Comparison of ENCODE assay signal across 8 cellular contexts in the genomic region with DNA sequence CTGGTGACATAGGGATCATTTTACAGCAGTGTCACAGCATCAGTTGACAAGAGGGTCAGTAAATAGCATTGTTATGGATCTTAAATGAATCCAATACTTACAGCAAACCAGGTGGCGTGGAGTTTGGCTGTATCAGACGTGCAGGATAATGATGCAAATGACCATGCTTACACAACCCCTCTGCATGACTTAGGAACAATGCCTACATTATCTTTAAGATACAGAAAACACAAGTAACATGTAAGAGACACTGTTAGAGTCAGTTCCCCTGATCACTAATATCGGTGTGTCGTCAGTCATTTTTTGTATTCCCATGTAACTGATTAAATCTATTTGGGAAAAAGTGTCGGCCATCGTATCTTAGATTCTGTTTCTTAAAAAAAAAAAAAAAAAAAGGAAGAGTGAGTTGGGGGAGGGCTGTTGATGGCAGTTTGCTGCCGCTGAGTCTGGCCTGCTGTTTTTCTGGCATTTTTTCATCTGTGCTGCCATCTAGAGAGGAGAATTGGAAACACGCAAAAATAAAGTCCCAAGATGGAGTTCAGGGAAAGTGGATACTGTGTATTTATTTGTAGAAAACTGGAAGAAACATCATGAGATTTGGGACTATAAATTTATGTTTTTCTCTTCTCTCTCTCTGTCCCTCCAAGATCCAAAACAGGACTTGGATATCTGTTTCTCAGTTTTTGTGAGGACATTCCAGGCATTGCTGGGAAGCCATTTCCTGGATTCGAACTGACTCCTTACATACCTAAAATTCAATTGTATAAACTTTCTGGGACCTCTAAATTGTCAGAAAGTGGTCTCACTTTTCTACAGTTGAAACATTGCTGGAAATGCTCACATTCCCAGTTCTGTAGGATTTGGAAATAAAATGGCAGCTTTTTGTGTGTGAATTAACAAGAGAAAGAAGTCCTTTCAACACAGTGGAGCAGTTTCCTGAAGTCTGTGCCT.
DNase-seq lines count a peak whose midpoint lies in the region; ATAC-seq, FAIRE-seq and TF ChIP-seq lines count a peak whose summit lies in the region.

No MANE protein-coding gene starts in this region.

- ATAC-seq in A549 (peak; percentile 86 to 91), HG02623 (IDR thresholded peaks at IDR 0.05; ENCODE audit: unreplicated experiment) (peak; percentile 79)

- H3K4me1 ChIP-seq in A549 = peaks cover 12% of the 10 kb centered on the region; the same call in 2 of the 3 replicates

- TF ChIP-seq POLR2A in A549 (IDR thresholded peaks at IDR 0.05; ENCODE audit: low read length) = no peak

- no peak for TF ChIP-seq EP300 in A549 (IDR thresholded peaks at IDR 0.05)

- CTCF ChIA-PET in A549 (lab: Yijun Ruan, JAX) = interaction anchor here (0.6 to 7.3 kb wide), 11 partner anchors 17 to 1205 kb away, joined by 3 to 106 read pairs (median 4); a partner anchor contains a TSS

- POLR2A ChIA-PET in A549 (lab: Yijun Ruan, JAX) = no interaction called here

- H3K4me2 ChIP-seq in A549 = peak overlapping the region; percentile 39; the same call in 2 of the 3 replicates

- peak; percentile 83 for TF ChIP-seq CTCF in A549 (IDR thresholded peaks at IDR 0.05)
- peak; percentile 67 for TF ChIP-seq CTCF in GM12872 (IDR thresholded peaks at IDR 0.05; ENCODE audit: insufficient read depth, low read depth, low read length)
- peak; percentile 79 for TF ChIP-seq CTCF in choroid plexus epithelial cell (conservative IDR thresholded peaks at IDR 0.05; ENCODE audit: low read depth, low read length)

- H3K9me3 ChIP-seq in A549 = no peaks in the 10 kb centered on the region

- 30% methylated on average over 9 of the region's 9 CpGs for WGBS in A549 (ENCODE audit: missing lambda C conversion rate)

- peak; percentile 86 to 90 for TF ChIP-seq RAD21 in A549 (conservative IDR thresholded peaks at IDR 0.05 in 1 of 2, IDR thresholded peaks at IDR 0.05 in 1 of 2)

- DNase-seq in A549 (ENCODE audit: low read depth in 1 of 2, low spot score in 1 of 2) = peak; percentile 32 to 69
- peak; percentile 11 for DNase-seq in NCI-H128 (lab: John Stamatoyannopoulos, UW; ENCODE audit: unreplicated experiment)
- DNase-seq in SKM-1 treated with dmso at 0.1 percent for 144 hours (lab: John Stamatoyannopoulos, UW; ENCODE audit: unreplicated experiment) = peak; percentile 77
- peak; percentile 89 for DNase-seq in choroid plexus epithelial cell (ENCODE audit: low read depth)
- DNase-seq in kidney tubule cell (ENCODE audit: low spot score) = peak; percentile 76
- peak; percentile 36 for DNase-seq in stimulated activated CD4-positive, alpha-beta T cell treated with anti-CD3 and anti-CD28 coated beads, Interleukin-4, amount 100 ng/mL, for 24 hours

- no peak for FAIRE-seq in A549 (lab: Jason Lieb, UNC)

- H3K4me3 ChIP-seq in A549 (no peak overlapping the region), choroid plexus epithelial cell (ENCODE audit: low read depth, low read length) (no peak overlapping the region)

- H3K27ac ChIP-seq in A549 = peak overlapping the region; percentile 10 to 69; a peak in 3 of 6 replicates

TF ChIP-seq in A549, 52 proteins besides CTCF, POLR2A, EP300 and RAD21:
- TF ChIP-seq, protein P1, sequence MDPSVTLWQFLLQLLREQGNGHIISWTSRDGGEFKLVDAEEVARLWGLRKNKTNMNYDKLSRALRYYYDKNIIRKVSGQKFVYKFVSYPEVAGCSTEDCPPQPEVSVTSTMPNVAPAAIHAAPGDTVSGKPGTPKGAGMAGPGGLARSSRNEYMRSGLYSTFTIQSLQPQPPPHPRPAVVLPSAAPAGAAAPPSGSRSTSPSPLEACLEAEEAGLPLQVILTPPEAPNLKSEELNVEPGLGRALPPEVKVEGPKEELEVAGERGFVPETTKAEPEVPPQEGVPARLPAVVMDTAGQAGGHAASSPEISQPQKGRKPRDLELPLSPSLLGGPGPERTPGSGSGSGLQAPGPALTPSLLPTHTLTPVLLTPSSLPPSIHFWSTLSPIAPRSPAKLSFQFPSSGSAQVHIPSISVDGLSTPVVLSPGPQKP (IDR thresholded peaks at IDR 0.05; ENCODE audit: low read depth, low read length) = no peak
- TF ChIP-seq SMC3 (IDR thresholded peaks at IDR 0.05) (peak; percentile 92), MYC (IDR thresholded peaks at IDR 0.05; ENCODE audit: borderline replicate concordance, low read length) (no peak)

Comparison
In these comparisons a context has a peak if more than half of its experiments do, and no peak if none do; other contexts are left out.
1. DNase-seq: peak in every context shown above with its lines; median percentile 89 in choroid plexus epithelial cell; 77 in SKM-1 treated with dmso at 0.1 percent for 144 hours; 76 in kidney tubule cell; 50 in A549; 36 in stimulated activated CD4-positive, alpha-beta T cell treated with anti-CD3 and anti-CD28 coated beads, Interleukin-4, amount 100 ng/mL, for 24 hours; 11 in NCI-H128.